1 cellular context compared by ENCODE assay signal in the genomic region with DNA sequence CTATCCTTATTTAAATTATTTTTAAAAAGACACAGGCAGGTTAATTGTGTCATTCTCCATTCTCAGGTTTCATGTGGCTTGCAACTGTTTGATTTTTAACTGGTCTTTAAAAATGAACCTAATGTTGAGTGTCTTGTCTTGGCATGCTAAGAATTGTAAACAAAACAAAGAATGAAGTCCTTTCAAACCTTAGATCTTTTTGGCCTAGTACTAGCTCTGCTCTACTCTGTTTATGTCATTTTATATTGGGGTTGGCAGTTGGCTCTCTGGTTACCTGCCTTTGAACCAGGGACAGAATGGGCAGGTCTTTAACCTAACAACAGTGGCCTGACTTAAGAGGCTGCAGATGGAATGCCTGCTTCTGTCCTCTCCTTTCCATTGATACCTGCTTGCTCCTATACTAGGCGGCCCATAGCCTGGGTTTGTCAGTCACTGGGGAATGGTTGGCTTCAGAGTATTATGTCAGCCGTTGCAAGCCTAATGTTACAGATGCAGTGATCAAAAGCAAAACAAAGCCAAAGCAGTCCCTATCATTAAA.
TF ChIP-seq lines count a peak whose summit lies in the region.

No MANE protein-coding gene starts in this region.

TF ChIP-seq in SK-N-SH, 30 proteins besides CTCF, POLR2A, EP300 and RAD21 (continued from another document):
- TF ChIP-seq, protein P1, sequence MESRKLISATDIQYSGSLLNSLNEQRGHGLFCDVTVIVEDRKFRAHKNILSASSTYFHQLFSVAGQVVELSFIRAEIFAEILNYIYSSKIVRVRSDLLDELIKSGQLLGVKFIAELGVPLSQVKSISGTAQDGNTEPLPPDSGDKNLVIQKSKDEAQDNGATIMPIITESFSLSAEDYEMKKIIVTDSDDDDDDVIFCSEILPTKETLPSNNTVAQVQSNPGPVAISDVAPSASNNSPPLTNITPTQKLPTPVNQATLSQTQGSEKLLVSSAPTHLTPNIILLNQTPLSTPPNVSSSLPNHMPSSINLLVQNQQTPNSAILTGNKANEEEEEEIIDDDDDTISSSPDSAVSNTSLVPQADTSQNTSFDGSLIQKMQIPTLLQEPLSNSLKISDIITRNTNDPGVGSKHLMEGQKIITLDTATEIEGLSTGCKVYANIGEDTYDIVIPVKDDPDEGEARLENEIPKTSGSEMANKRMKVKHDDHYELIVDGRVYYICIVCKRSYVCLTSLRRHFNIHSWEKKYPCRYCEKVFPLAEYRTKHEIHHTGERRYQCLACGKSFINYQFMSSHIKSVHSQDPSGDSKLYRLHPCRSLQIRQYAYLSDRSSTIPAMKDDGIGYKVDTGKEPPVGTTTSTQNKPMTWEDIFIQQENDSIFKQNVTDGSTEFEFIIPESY (IDR thresholded peaks at IDR 0.05; ENCODE audit: borderline replicate concordance, low read depth) = no peak
- TF ChIP-seq RFX5 (IDR thresholded peaks at IDR 0.05; ENCODE audit: low read length) (no peak), CHD2 (IDR thresholded peaks at IDR 0.05; ENCODE audit: low read length, partially characterized antibody) (no peak), GATA2 (CRISPR knock-in tag; IDR thresholded peaks at IDR 0.05) (no peak), YY1 (IDR thresholded peaks at IDR 0.05; ENCODE audit: low read depth) (no peak), TEAD4 (IDR thresholded peaks at IDR 0.05; ENCODE audit: borderline replicate concordance, insufficient read depth) (no peak)
- TF ChIP-seq, protein P2, sequence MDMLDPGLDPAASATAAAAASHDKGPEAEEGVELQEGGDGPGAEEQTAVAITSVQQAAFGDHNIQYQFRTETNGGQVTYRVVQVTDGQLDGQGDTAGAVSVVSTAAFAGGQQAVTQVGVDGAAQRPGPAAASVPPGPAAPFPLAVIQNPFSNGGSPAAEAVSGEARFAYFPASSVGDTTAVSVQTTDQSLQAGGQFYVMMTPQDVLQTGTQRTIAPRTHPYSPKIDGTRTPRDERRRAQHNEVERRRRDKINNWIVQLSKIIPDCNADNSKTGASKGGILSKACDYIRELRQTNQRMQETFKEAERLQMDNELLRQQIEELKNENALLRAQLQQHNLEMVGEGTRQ (IDR thresholded peaks at IDR 0.05; ENCODE audit: borderline replicate concordance, low read depth, low read length) = no peak
- TF ChIP-seq, protein P3, sequence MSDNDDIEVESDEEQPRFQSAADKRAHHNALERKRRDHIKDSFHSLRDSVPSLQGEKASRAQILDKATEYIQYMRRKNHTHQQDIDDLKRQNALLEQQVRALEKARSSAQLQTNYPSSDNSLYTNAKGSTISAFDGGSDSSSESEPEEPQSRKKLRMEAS (IDR thresholded peaks at IDR 0.05; ENCODE audit: low read depth) = no peak
